8 cellular contexts compared by ENCODE assay signal in the genomic region with DNA sequence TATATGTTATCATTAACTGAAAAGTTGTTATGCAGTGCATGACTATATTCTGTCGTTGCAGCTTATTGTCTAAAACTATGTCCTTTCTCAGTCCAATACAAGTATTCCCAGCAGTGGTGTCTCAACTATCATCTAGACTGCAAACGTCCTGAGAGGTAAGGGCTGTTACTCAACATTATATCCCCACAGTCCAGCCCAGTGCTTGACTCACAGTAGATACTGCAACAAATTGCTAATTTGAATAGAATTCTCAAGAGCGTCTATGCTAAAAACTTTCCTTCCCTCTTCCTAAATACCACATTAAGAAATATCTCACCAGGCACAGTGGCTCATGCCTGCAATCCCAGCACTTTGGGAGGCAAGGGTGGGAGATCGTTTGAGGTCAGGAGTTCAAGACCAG.
"Had no signal": no experiment of that assay in that cellular context is flagged by ENCODE, and none has a peak within 500 bp of the region (broad histone marks: within the 10 kb centered on the region; RNA-seq: fewer than 3 reads in every experiment).

No MANE protein-coding gene starts in this region.

- H3K27ac Mint-ChIP-seq: GM23338, H9, HFFc6 had no signal

- H2AFZ ChIP-seq: GM23248, GM23338 had no signal

- H3K4me3 ChIP-seq: GM23248, GM23338 had no signal

- ATAC-seq: GM23338, HCT116 had no signal

- H3K9ac ChIP-seq: GM23248 had no signal

- H3K4me3 Mint-ChIP-seq: GM23338, H9, HFFc6 had no signal

- H3K4me2 ChIP-seq: GM23338 had no signal

- DNase-seq: GM23248, GOT3, H7, H9, HCEC 1CT, HFFc6 had no signal

- H3K27ac ChIP-seq: GM23248 had no signal

- H3K9me3 Mint-ChIP-seq: GM23338, H9 had no signal
